Comparison of ENCODE assay signal across 1 cellular context in genomic region chr11:32830796-32831195, GRCh38.
TF ChIP-seq lines count a peak whose summit lies in the region.

No MANE protein-coding gene starts in this region.

TF ChIP-seq in GM12878, 131 proteins besides CTCF, POLR2A, EP300 and RAD21:
- no peak for TF ChIP-seq PAX5 (IDR thresholded peaks at IDR 0.05; ENCODE audit: borderline replicate concordance, low read depth, low read length)
- TF ChIP-seq SUPT20H (IDR thresholded peaks at IDR 0.05; ENCODE audit: borderline replicate concordance, control insufficient read depth, low read depth, low read length): no peak
- no peak for TF ChIP-seq MEF2B (IDR thresholded peaks at IDR 0.05; ENCODE audit: partially characterized antibody, poor library complexity, severe bottlenecking)
- TF ChIP-seq CBX3 (IDR thresholded peaks at IDR 0.05; ENCODE audit: borderline replicate concordance, low read depth): no peak
- no peak for TF ChIP-seq PML (IDR thresholded peaks at IDR 0.05; ENCODE audit: low read length)
- no peak for TF ChIP-seq IRF5 (IDR thresholded peaks at IDR 0.05; ENCODE audit: borderline replicate concordance)
TF ChIP-seq in GM12878: peak in this region for 0.
